In genomic region chr17:65925606-65926307, GRCh38 we compare ENCODE assay signal across 27 cellular contexts.
A peak's percentile ranks its signal among the peaks of the same experiment; 100 is the strongest.
DNase-seq lines count a peak whose midpoint lies in the region; TF ChIP-seq lines count a peak whose summit lies in the region.
"Had no signal": no experiment of that assay in that cellular context is flagged by ENCODE, and none has a peak within 500 bp of the region (broad histone marks: within the 10 kb centered on the region; RNA-seq: fewer than 3 reads in every experiment).

No MANE protein-coding gene starts in this region.

- in situ Hi-C loops in GM23248 (cut with MboI): no loop called here

- no peaks in the 10 kb centered on the region for H3K9me2 ChIP-seq in GM23248 (ENCODE audit: insufficient read depth)
- H3K9me2 ChIP-seq: SK-N-SH had no signal

- POLR2A ChIA-PET in HEK293T (lab: Yijun Ruan, JAX): no interaction called here

- H3K36me3 ChIP-seq in GM23248 (ENCODE audit: low read depth) (no peaks in the 10 kb centered on the region), right atrium auricular region (no peaks in the 10 kb centered on the region), skeletal muscle tissue (ENCODE audit: control insufficient read depth in 3 of 3, insufficient read depth in 3 of 3, low read length in 3 of 3) (peaks cover 0 to 6% (median 0%) of the 10 kb centered on the region in 3 donors)
- H3K36me3 ChIP-seq: neutrophil had no signal

- H3K4me3 ChIP-seq in GM23248: no peak overlapping the region
- no peak overlapping the region for H3K4me3 ChIP-seq in coronary artery
- H3K4me3 ChIP-seq in right atrium auricular region: no peak overlapping the region
- H3K4me3 ChIP-seq in skeletal muscle tissue (ENCODE audit: low read length in 3 of 3): no peak overlapping the region
- H3K4me3 ChIP-seq: tibial nerve had no signal

- H3K9me3 ChIP-seq in GM23248 (ENCODE audit: low read depth) (no peaks in the 10 kb centered on the region), right atrium auricular region (no peaks in the 10 kb centered on the region), skeletal muscle tissue (ENCODE audit: control insufficient read depth in 3 of 3, low read length in 3 of 3) (no peaks in the 10 kb centered on the region)
- H3K9me3 ChIP-seq: neutrophil, SK-N-SH, tibial nerve had no signal

- CTCF ChIA-PET in HEK293T (lab: Yijun Ruan, JAX): no interaction called here

- DNase-seq in GM23248 (peak; percentile 7), coronary artery (ENCODE audit: low spot score) (no peak), right atrium auricular region (ENCODE audit: low spot score) (no peak), T1000 (lab: John Stamatoyannopoulos, UW) (no peak), SW480 (ENCODE audit: low spot score) (no peak), KG1 (lab: John Stamatoyannopoulos, UW) (no peak), HEK293T (ENCODE audit: extremely low spot score) (no peak)
- DNase-seq: activated CD4-positive, alpha-beta T cell treated with anti-CD3 and anti-CD28 coated beads, Interleukin-2, amount 10 ng/mL, durations not matched to agents 7 days and 5 days; activated T-cell treated with anti-CD3 and anti-CD28 coated beads, Interleukin-2, amount 50 U/mL, for 72 hours; cerebellar nuclear complex; effector memory CD4-positive, alpha-beta T cell; EL; HCEC 1CT; mesenchymal stem cell; NCI-H1092; NCI-H1930; NCI-H2227 treated with DMSO at 0.1 percent for 48 hours; NCI-H774; SK-N-SH; stimulated activated CD4-positive, alpha-beta T cell treated with anti-CD3 and anti-CD28 coated beads, Interleukin-12 subunit alpha, Interleukin-12 subunit beta, amount 100 ng/mL, for 4 hours; stimulated activated CD4-positive, alpha-beta T cell treated with anti-CD3 and anti-CD28 coated beads, Interleukin-4, amount 100 ng/mL, for 4 hours; stimulated activated naive CD4-positive, alpha-beta T cell; T-helper 2 cell had no signal

- H2AFZ ChIP-seq in GM23248: no peak overlapping the region

- no peaks in the 10 kb centered on the region for H4K20me1 ChIP-seq in GM23248 (ENCODE audit: insufficient read depth)

- H3K4me2 ChIP-seq in GM23248 (ENCODE audit: unreplicated experiment): no peak overlapping the region
- H3K4me2 ChIP-seq: SK-N-SH had no signal

- 0 out of 2 replicates have a peak, but pooled peaks cover 8% of the 10 kb centered on the region for H3F3A ChIP-seq in GM23248 (ENCODE audit: insufficient read depth)

- no peak overlapping the region for H3K9ac ChIP-seq in GM23248
- H3K9ac ChIP-seq in skeletal muscle tissue (ENCODE audit: low read depth in 1 of 3, low read length in 3 of 3): no peak overlapping the region
- H3K9ac ChIP-seq: SK-N-SH had no signal

- H3K27me3 ChIP-seq in GM23248 (replicated peaks; ENCODE audit: insufficient read depth): no peaks in the 10 kb centered on the region
- H3K27me3 ChIP-seq in right atrium auricular region: no peaks in the 10 kb centered on the region
- no peaks in the 10 kb centered on the region for H3K27me3 ChIP-seq in skeletal muscle tissue (ENCODE audit: control insufficient read depth in 3 of 3, insufficient read depth in 3 of 3, low read length in 3 of 3)
- H3K27me3 ChIP-seq: neutrophil, tibial nerve had no signal

- TF ChIP-seq CTCF in coronary artery (IDR thresholded peaks at IDR 0.05) (no peak), right atrium auricular region (IDR thresholded peaks at IDR 0.05) (no peak)

- H3K27ac ChIP-seq in GM23248 (no peak overlapping the region), coronary artery (peak overlapping the region; percentile 29 to 80), right atrium auricular region (peak overlapping the region; percentile 39 to 46), skeletal muscle tissue (ENCODE audit: low read depth, low read length) (peak overlapping the region; percentile 38)
- H3K27ac ChIP-seq: neutrophil, RWPE1 had no signal

- H3K4me1 ChIP-seq in GM23248 (ENCODE audit: insufficient read depth) (peaks cover 9% of the 10 kb centered on the region), right atrium auricular region (no peaks in the 10 kb centered on the region), skeletal muscle tissue (ENCODE audit: control insufficient read depth in 3 of 3, insufficient read depth in 3 of 3, low read length in 3 of 3) (no peaks in the 10 kb centered on the region)

- H3K79me2 ChIP-seq in GM23248 (ENCODE audit: insufficient read depth): no peaks in the 10 kb centered on the region

- WGBS in GM23248 (ENCODE audit: low coverage in 1 of 2, low lambda C conversion rate in 2 of 2, missing lambda C conversion rate in 2 of 2), 2 experiments: 69 to 71% methylated on average over 8 of the region's 8 CpGs

TF ChIP-seq in HEK293T, 16 proteins besides CTCF, POLR2A, EP300 and RAD21:
- TF ChIP-seq NFRKB (IDR thresholded peaks at IDR 0.05) (no peak), FOXM1 (IDR thresholded peaks at IDR 0.05; ENCODE audit: borderline replicate concordance) (no peak)
